8 cellular contexts compared by ENCODE assay signal in genomic region chr20:43187476-43188233, GRCh38.
DNase-seq lines count a peak whose midpoint lies in the region; ATAC-seq and TF ChIP-seq lines count a peak whose summit lies in the region.

No MANE protein-coding gene starts in this region.

- H3K4me3 ChIP-seq in AG04449 (ENCODE audit: low read depth, low read length) (no peak overlapping the region), choroid plexus epithelial cell (ENCODE audit: low read depth, low read length) (no peak overlapping the region)

- peak; percentile 9 for DNase-seq in AG04449 (ENCODE audit: low read depth, low spot score)
- peak; percentile 85 for DNase-seq in GM13976 (ENCODE audit: low spot score)
- peak; percentile 29 for DNase-seq in NCI-H2029 treated with DMSO at 0.1 percent for 48 hours (lab: John Stamatoyannopoulos, UW)
- peak; percentile 74 for DNase-seq in activated CD4-positive, CD25-positive, alpha-beta regulatory T cell treated with anti-CD3 and anti-CD28 coated beads, Interleukin-2, amount 50 U/mL, for 72 hours
- DNase-seq in choroid plexus epithelial cell (ENCODE audit: low read depth): peak; percentile 76
- DNase-seq in kidney glomerular epithelial cell (lab: John Stamatoyannopoulos, UW): peak; percentile 53
- peak; percentile 63 to 73 for DNase-seq in stimulated activated CD4-positive, alpha-beta T cell treated with anti-CD3 and anti-CD28 coated beads, Interleukin-2, amount 100 ng/mL, for 48 hours

- TF ChIP-seq CTCF in AG04449 (IDR thresholded peaks at IDR 0.05; ENCODE audit: insufficient read depth, low read length, missing control alignments) (peak; percentile 82), GM13976 (IDR thresholded peaks at IDR 0.05; ENCODE audit: borderline replicate concordance, control extremely low read depth, extremely low read depth, insufficient read depth, missing control alignments) (peak; percentile 84), choroid plexus epithelial cell (conservative IDR thresholded peaks at IDR 0.05; ENCODE audit: low read depth, low read length) (peak; percentile 96)

- POLR2A ChIA-PET in AG04449 (lab: Yijun Ruan, JAX): no interaction called here

- CTCF ChIA-PET in AG04449 (lab: Yijun Ruan, JAX): interaction anchor here (1.1 to 4.4 kb wide), 12 partner anchors 12 to 1490 kb away, joined by 3 to 36 read pairs (median 6); no protein-coding TSS in a partner anchor

- ATAC-seq in GM21619 (IDR thresholded peaks at IDR 0.05; ENCODE audit: unreplicated experiment): no peak

- in situ Hi-C loops in GM13976 (cut with MboI; ENCODE audit: low sequenced_read_pairs, unreplicated experiment): loop anchor here (25.0 kb wide), 1 partner anchor 1450 kb away; no protein-coding TSS in a partner anchor

Comparison
In these comparisons a context has a peak if more than half of its experiments do, and no peak if none do; other contexts are left out.
1. DNase-seq: peak in every context shown above with its lines; median percentile 85 in GM13976; 76 in choroid plexus epithelial cell; 74 in activated CD4-positive, CD25-positive, alpha-beta regulatory T cell treated with anti-CD3 and anti-CD28 coated beads, Interleukin-2, amount 50 U/mL, for 72 hours; 68 in stimulated activated CD4-positive, alpha-beta T cell treated with anti-CD3 and anti-CD28 coated beads, Interleukin-2, amount 100 ng/mL, for 48 hours; 53 in kidney glomerular epithelial cell; 29 in NCI-H2029 treated with DMSO at 0.1 percent for 48 hours; 9 in AG04449.